In the genomic region with DNA sequence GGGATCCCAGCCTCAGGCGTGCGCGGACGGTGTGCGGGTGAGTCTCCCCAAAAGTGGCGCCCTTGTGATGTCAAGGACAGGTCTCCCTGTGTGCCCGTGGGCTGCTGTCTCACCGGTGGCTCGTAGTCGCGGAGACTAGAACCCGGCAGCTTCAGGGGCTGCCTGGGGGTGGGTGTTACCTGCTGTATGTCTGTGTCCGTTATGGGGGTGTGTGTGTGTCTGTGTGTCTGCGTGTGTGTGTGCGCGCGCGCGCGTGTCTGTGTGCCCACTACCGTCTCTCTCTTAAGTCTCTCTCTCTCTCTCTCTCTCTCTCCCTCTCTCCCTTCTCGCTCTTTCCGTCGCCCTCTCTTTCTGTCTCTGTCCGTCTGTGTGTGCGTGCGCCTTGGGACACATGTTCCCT, we compare ENCODE assay signal across 1 cellular context.
A peak's percentile ranks its signal among the peaks of the same experiment; 100 is the strongest.
TF ChIP-seq lines count a peak whose summit lies in the region.

No MANE protein-coding gene starts in this region.

TF ChIP-seq in HEK293, 187 proteins besides CTCF, POLR2A, EP300 and RAD21 (continued from another document):
- TF ChIP-seq, protein P1, sequence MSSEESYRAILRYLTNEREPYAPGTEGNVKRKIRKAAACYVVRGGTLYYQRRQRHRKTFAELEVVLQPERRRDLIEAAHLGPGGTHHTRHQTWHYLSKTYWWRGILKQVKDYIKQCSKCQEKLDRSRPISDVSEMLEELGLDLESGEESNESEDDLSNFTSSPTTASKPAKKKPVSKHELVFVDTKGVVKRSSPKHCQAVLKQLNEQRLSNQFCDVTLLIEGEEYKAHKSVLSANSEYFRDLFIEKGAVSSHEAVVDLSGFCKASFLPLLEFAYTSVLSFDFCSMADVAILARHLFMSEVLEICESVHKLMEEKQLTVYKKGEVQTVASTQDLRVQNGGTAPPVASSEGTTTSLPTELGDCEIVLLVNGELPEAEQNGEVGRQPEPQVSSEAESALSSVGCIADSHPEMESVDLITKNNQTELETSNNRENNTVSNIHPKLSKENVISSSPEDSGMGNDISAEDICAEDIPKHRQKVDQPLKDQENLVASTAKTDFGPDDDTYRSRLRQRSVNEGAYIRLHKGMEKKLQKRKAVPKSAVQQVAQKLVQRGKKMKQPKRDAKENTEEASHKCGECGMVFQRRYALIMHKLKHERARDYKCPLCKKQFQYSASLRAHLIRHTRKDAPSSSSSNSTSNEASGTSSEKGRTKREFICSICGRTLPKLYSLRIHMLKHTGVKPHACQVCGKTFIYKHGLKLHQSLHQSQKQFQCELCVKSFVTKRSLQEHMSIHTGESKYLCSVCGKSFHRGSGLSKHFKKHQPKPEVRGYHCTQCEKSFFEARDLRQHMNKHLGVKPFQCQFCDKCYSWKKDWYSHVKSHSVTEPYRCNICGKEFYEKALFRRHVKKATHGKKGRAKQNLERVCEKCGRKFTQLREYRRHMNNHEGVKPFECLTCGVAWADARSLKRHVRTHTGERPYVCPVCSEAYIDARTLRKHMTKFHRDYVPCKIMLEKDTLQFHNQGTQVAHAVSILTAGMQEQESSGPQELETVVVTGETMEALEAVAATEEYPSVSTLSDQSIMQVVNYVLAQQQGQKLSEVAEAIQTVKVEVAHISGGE (tag by site-specific recombination; conservative IDR thresholded peaks at IDR 0.05; ENCODE audit: low read depth), result 0 out of 2 replicates have a peak, but pooled peaks have one; percentile 23
- TF ChIP-seq ZNF335 (tag by site-specific recombination; conservative IDR thresholded peaks at IDR 0.05), result peak; percentile 70
- 0 out of 2 replicates have a peak, but pooled peaks have one; percentile 41 for TF ChIP-seq ZXDB (tag by site-specific recombination; IDR thresholded peaks at IDR 0.05)
- 0 out of 2 replicates have a peak, but pooled peaks have one; percentile 63 for TF ChIP-seq GLI4 (tag by site-specific recombination; IDR thresholded peaks at IDR 0.05)
- peak; percentile 61 for TF ChIP-seq KLF9 (tag by site-specific recombination; IDR thresholded peaks at IDR 0.05; ENCODE audit: low read depth)
